In genomic region chr7:21256310-21256877, GRCh38 we compare ENCODE assay signal across 9 cellular contexts.
DNase-seq lines count a peak whose midpoint lies in the region; ATAC-seq, FAIRE-seq and TF ChIP-seq lines count a peak whose summit lies in the region.
"Had no signal": no experiment of that assay in that cellular context is flagged by ENCODE, and none has a peak within 500 bp of the region (broad histone marks: within the 10 kb centered on the region; RNA-seq: fewer than 3 reads in every experiment).

No MANE protein-coding gene starts in this region.

- TF ChIP-seq CTCF in CD4-positive, alpha-beta T cell (IDR thresholded peaks at IDR 0.05), result peak; percentile 71
- TF ChIP-seq CTCF in brain microvascular endothelial cell (IDR thresholded peaks at IDR 0.05; ENCODE audit: low read depth, low read length, missing control alignments) (peak; percentile 35), mesothelial cell of epicardium (IDR thresholded peaks at IDR 0.05; ENCODE audit: unreplicated experiment) (peak; percentile 71)

- no peaks in the 10 kb centered on the region for H3K9me3 Mint-ChIP-seq in CD4-positive, alpha-beta T cell
- peaks cover 3% of the 10 kb centered on the region for H3K9me3 Mint-ChIP-seq in mesothelial cell of epicardium

- in situ Hi-C loops in brain microvascular endothelial cell (cut with HindIII; ENCODE audit: low pct_ligation_motif_present, low sequenced_read_pairs), result no loop called here

- intact Hi-C loops in CD4-positive, alpha-beta T cell (cut with DNase I, micrococcal nuclease), result loop anchor here (1.0 to 10.0 kb wide), 7 partner anchors 250 to 1522 kb away; no protein-coding TSS in a partner anchor

- FAIRE-seq in GM18507 (lab: Jason Lieb, UNC), result no peak

- CTCF ChIA-PET in CD4-positive, alpha-beta T cell (lab: Charles Lee), result interaction anchor here (0.7 kb wide), 1 partner anchor 8 kb away, joined by 3 read pairs; no protein-coding TSS in a partner anchor

- no peaks in the 10 kb centered on the region for H3K4me1 Mint-ChIP-seq in CD4-positive, alpha-beta T cell (ENCODE audit: low read depth)
- no peaks in the 10 kb centered on the region for H3K4me1 Mint-ChIP-seq in mesothelial cell of epicardium

- no peak overlapping the region for H3K4me3 Mint-ChIP-seq in CD4-positive, alpha-beta T cell
- H3K4me3 Mint-ChIP-seq in mesothelial cell of epicardium, result no peak overlapping the region

- no peak overlapping the region for H3K4me3 ChIP-seq in brain microvascular endothelial cell (ENCODE audit: low read depth, low read length)
- H3K4me3 ChIP-seq: SJSA1 had no signal

- no peaks in the 10 kb centered on the region for H3K36me3 ChIP-seq in brain microvascular endothelial cell (replicated peaks)
- H3K36me3 ChIP-seq: SJSA1 had no signal

- no peak overlapping the region for H3K27ac Mint-ChIP-seq in CD4-positive, alpha-beta T cell
- no peak overlapping the region for H3K27ac Mint-ChIP-seq in mesothelial cell of epicardium

- no peaks in the 10 kb centered on the region for H3K9me3 ChIP-seq in CD4-positive, alpha-beta T cell (ENCODE audit: control insufficient read depth, low read length)
- H3K9me3 ChIP-seq: SJSA1 had no signal

- peaks cover 33% of the 10 kb centered on the region for H3K27me3 ChIP-seq in CD4-positive, alpha-beta T cell (ENCODE audit: control insufficient read depth, insufficient read depth, low read length)
- peaks cover 11% of the 10 kb centered on the region for H3K27me3 ChIP-seq in brain microvascular endothelial cell (replicated peaks)

- peaks cover 49% of the 10 kb centered on the region for H3K27me3 Mint-ChIP-seq in CD4-positive, alpha-beta T cell
- H3K27me3 Mint-ChIP-seq in mesothelial cell of epicardium (ENCODE audit: low read depth), result peaks cover 85% of the 10 kb centered on the region

- H3K36me3 Mint-ChIP-seq in CD4-positive, alpha-beta T cell (ENCODE audit: low read depth), result no peaks in the 10 kb centered on the region
- H3K36me3 Mint-ChIP-seq in mesothelial cell of epicardium, result no peaks in the 10 kb centered on the region

- POLR2A ChIA-PET in CD4-positive, alpha-beta T cell (lab: Charles Lee), result interaction anchor here (1.4 kb wide), 1 partner anchor 171 kb away, joined by 7 read pairs; the partner anchor contains the start of gene SP4

- DNase-seq in CD4-positive, alpha-beta T cell, result peak in 4 of 10 experiments; percentile 3 to 9 (median 8)
- DNase-seq in GM18507 (ENCODE audit: extremely low spot score, insufficient read length, low read depth), result peak; percentile 2
- DNase-seq in NCI-H526 (lab: John Stamatoyannopoulos, UW), result peak; percentile 33 to 78
- peak; percentile 45 for DNase-seq in brain microvascular endothelial cell
- no peak for DNase-seq in mesothelial cell of epicardium (ENCODE audit: low spot score in 2 of 2, unreplicated experiment in 2 of 2)
- no peak for DNase-seq in stimulated activated CD4-positive, alpha-beta T cell treated with anti-CD3 and anti-CD28 coated beads, Interleukin-12 subunit alpha, Interleukin-12 subunit beta, amount 100 ng/mL, for 4 hours

- no peak overlapping the region for H3K27ac ChIP-seq in CD4-positive, alpha-beta T cell (ENCODE audit: low read depth, low read length)
- H3K27ac ChIP-seq in brain microvascular endothelial cell, result no peak overlapping the region
- H3K27ac ChIP-seq: SJSA1 had no signal

- no peak for ATAC-seq in CD4-positive, alpha-beta T cell (ENCODE audit: poor library complexity)
- no peak for ATAC-seq in HG02852 (IDR thresholded peaks at IDR 0.05; ENCODE audit: unreplicated experiment)
- no peak for ATAC-seq in GM18519 (IDR thresholded peaks at IDR 0.05; ENCODE audit: low FRiP score, unreplicated experiment)

Comparison
In these comparisons a context has a peak if more than half of its experiments do, and no peak if none do; other contexts are left out.
1. DNase-seq: peak in GM18507 (single experiment), NCI-H526 (2 of 2) and brain microvascular endothelial cell (single experiment); none in mesothelial cell of epicardium (0 of 2) and stimulated activated CD4-positive, alpha-beta T cell treated with anti-CD3 and anti-CD28 coated beads, Interleukin-12 subunit alpha, Interleukin-12 subunit beta, amount 100 ng/mL, for 4 hours (single experiment).
2. Peak in every context shown above with its lines, with median percentiles within 50 percentile points of each other: CTCF ChIP-seq.